ENCODE assay signal across 20 cellular contexts in genomic region chr4:147396105-147396504, GRCh38.
DNase-seq lines count a peak whose midpoint lies in the region; ATAC-seq, FAIRE-seq and TF ChIP-seq lines count a peak whose summit lies in the region.
"Had no signal": no experiment of that assay in that cellular context is flagged by ENCODE, and none has a peak within 500 bp of the region (broad histone marks: within the 10 kb centered on the region; RNA-seq: fewer than 3 reads in every experiment).

No MANE protein-coding gene starts in this region.

- TF ChIP-seq POLR2A in HepG2 (IDR thresholded peaks at IDR 0.05; ENCODE audit: insufficient read depth in 1 of 2, low read depth in 2 of 2, low read length in 2 of 2) (no peak), right lobe of liver (IDR thresholded peaks at IDR 0.05) (no peak), Peyer's patch (IDR thresholded peaks at IDR 0.05) (no peak)

- TF ChIP-seq EP300 in HepG2 (IDR thresholded peaks at IDR 0.05; ENCODE audit: low read depth in 2 of 2, low read length in 2 of 2) (no peak), HepG2 (CRISPR knock-in tag; IDR thresholded peaks at IDR 0.05; ENCODE audit: borderline replicate concordance) (no peak)

- in situ Hi-C loops in HepG2 (cut with HindIII; ENCODE audit: extremely low pct_ligation_motif_present, low pct_unique_long_range_greater_than_20kb): no loop called here

- TF ChIP-seq RAD21 in HepG2 (CRISPR knock-in tag; IDR thresholded peaks at IDR 0.05): no peak

- H3K79me2 ChIP-seq in HepG2 (ENCODE audit: insufficient read depth, low read length) (no peaks in the 10 kb centered on the region), hepatocyte (no peaks in the 10 kb centered on the region)

- no peak overlapping the region for H3K9ac ChIP-seq in HepG2 (ENCODE audit: insufficient read depth, low read depth, low read length)
- H3K9ac ChIP-seq: BLaER1 had no signal

- no peak overlapping the region for H3K4me2 ChIP-seq in HepG2 (ENCODE audit: low read depth, low read length)
- peak overlapping the region; percentile 20 for H3K4me2 ChIP-seq in hepatocyte
- H3K4me2 ChIP-seq: BLaER1, GM23338 had no signal

- DNase-seq in HepG2 (ENCODE audit: low spot score): no peak
- DNase-seq in right lobe of liver: no peak
- peak; percentile 13 for DNase-seq in hepatocyte (ENCODE audit: low spot score)
- DNase-seq in myocyte (ENCODE audit: low read depth): peak; percentile 54
- DNase-seq in Peyer's patch: no peak
- DNase-seq in SK-N-DZ (ENCODE audit: low spot score): no peak
- DNase-seq in DMS114 treated with DMSO at 0.1 percent for 48 hours (lab: John Stamatoyannopoulos, UW; ENCODE audit: unreplicated experiment): no peak
- DNase-seq: Caco-2; CD4-positive, CD25-positive, alpha-beta regulatory T cell; CD8-positive, alpha-beta T cell; DND-41; H9 had no signal

- CTCF ChIA-PET in HepG2 (lab: Yijun Ruan, JAX; ENCODE audit: low intra/inter-chr PET ratio, low total read pairs): no interaction called here

- TF ChIP-seq CTCF in HepG2 (CRISPR knock-in tag; IDR thresholded peaks at IDR 0.05): no peak
- no peak for TF ChIP-seq CTCF in right lobe of liver (IDR thresholded peaks at IDR 0.05)
- TF ChIP-seq CTCF in hepatocyte (IDR thresholded peaks at IDR 0.05; ENCODE audit: poor library complexity): no peak
- TF ChIP-seq CTCF in Peyer's patch (IDR thresholded peaks at IDR 0.05): no peak

- peaks cover 11% of the 10 kb centered on the region; the same call in 1 of the 2 replicates for H3K4me1 ChIP-seq in HepG2 (ENCODE audit: insufficient read depth, low read length)
- H3K4me1 ChIP-seq in right lobe of liver: no peaks in the 10 kb centered on the region
- H3K4me1 ChIP-seq in hepatocyte (ENCODE audit: insufficient read depth): no peaks in the 10 kb centered on the region
- H3K4me1 ChIP-seq in Peyer's patch: no peaks in the 10 kb centered on the region
- H3K4me1 ChIP-seq: BLaER1, Caco-2 had no signal

- H3K36me3 ChIP-seq in HepG2 (replicated peaks in 1 of 2; ENCODE audit: control insufficient read depth in 1 of 2, insufficient read depth in 2 of 2, low read length in 2 of 2) (no peaks in the 10 kb centered on the region), right lobe of liver (no peaks in the 10 kb centered on the region), hepatocyte (replicated peaks; ENCODE audit: insufficient read depth, low read depth) (no peaks in the 10 kb centered on the region), Peyer's patch (no peaks in the 10 kb centered on the region)
- H3K36me3 ChIP-seq: BLaER1 had no signal

- no peak overlapping the region for H3K4me3 ChIP-seq in HepG2 (replicated peaks in 1 of 3; ENCODE audit: insufficient read depth in 1 of 3, low read depth in 2 of 3, low read length in 3 of 3)
- no peak overlapping the region for H3K4me3 ChIP-seq in right lobe of liver
- no peak overlapping the region for H3K4me3 ChIP-seq in hepatocyte
- H3K4me3 ChIP-seq in Peyer's patch: no peak overlapping the region
- H3K4me3 ChIP-seq: BLaER1, GM23338 had no signal

- H4K20me1 ChIP-seq in HepG2 (ENCODE audit: insufficient read depth, low read length) (no peaks in the 10 kb centered on the region), hepatocyte (ENCODE audit: insufficient read depth, poor library complexity, severe bottlenecking) (no peaks in the 10 kb centered on the region)
- H4K20me1 ChIP-seq: BLaER1 had no signal

- POLR2A ChIA-PET in HepG2 (lab: Yijun Ruan, JAX): no interaction called here

- 0% methylated on average over 1 of the region's 1 CpG for WGBS in HepG2 (ENCODE audit: low lambda C conversion rate)
- 33% methylated on average over 1 of the region's 1 CpG for WGBS in right lobe of liver (ENCODE audit: insufficient coverage, low coverage, low lambda C conversion rate, missing lambda C conversion rate)
- 68% methylated on average over 1 of the region's 1 CpG for WGBS in hepatocyte (ENCODE audit: low lambda C conversion rate, missing lambda C conversion rate)

- H3K27me3 ChIP-seq in HepG2 (ENCODE audit: control insufficient read depth in 1 of 2, insufficient read depth in 2 of 2, low read length in 2 of 2) (no peaks in the 10 kb centered on the region), right lobe of liver (no peaks in the 10 kb centered on the region), hepatocyte (no peaks in the 10 kb centered on the region), Peyer's patch (no peaks in the 10 kb centered on the region)
- H3K27me3 ChIP-seq: BLaER1 had no signal

- no peaks in the 10 kb centered on the region for H3K9me2 ChIP-seq in hepatocyte (replicated peaks; ENCODE audit: insufficient read depth)

- intact Hi-C loops in HepG2 (cut with micrococcal nuclease; ENCODE audit: unreplicated experiment): no loop called here
- intact Hi-C loops in right lobe of liver (cut with DNase I): no loop called here

- ATAC-seq in HepG2: no peak
- no peak for ATAC-seq in right lobe of liver
- no peak for ATAC-seq in HG02938 (IDR thresholded peaks at IDR 0.05; ENCODE audit: unreplicated experiment)
- ATAC-seq: CD8-positive, alpha-beta T cell; GM23338; HCT116 had no signal

- H2AFZ ChIP-seq in HepG2 (ENCODE audit: low read length): no peak overlapping the region
- peak overlapping the region; percentile 28 for H2AFZ ChIP-seq in hepatocyte
- H2AFZ ChIP-seq: GM23338 had no signal

- H3K27ac ChIP-seq in HepG2 (ENCODE audit: extremely low read length, insufficient read depth, low read length) (no peak overlapping the region), right lobe of liver (no peak overlapping the region), hepatocyte (peak overlapping the region; percentile 68), Peyer's patch (no peak overlapping the region)
- H3K27ac ChIP-seq: 22Rv1, BLaER1, C4-2B had no signal

- no peak for FAIRE-seq in HepG2 (lab: Jason Lieb, UNC)
- FAIRE-seq: A204.1, G401.6 had no signal

- H3K9me3 ChIP-seq in HepG2 (ENCODE audit: low read length) (peaks cover 4% of the 10 kb centered on the region; the same call in 1 of the 2 replicates), right lobe of liver (no peaks in the 10 kb centered on the region), hepatocyte (ENCODE audit: low read depth) (no peaks in the 10 kb centered on the region), Peyer's patch (no peaks in the 10 kb centered on the region)
- H3K9me3 ChIP-seq: BLaER1, Caco-2 had no signal

- BruUV-seq in HepG2 (replicated peaks; lab: Mats Ljungman, UMichigan): no TSS peak

TF ChIP-seq in HepG2, 621 proteins besides CTCF, POLR2A, EP300 and RAD21 (continues in another document):
- TF ChIP-seq ZHX2 (IDR thresholded peaks at IDR 0.05; ENCODE audit: low read depth) (no peak), ZHX2 (CRISPR knock-in tag; IDR thresholded peaks at IDR 0.05; ENCODE audit: borderline replicate concordance) (no peak), RBAK (CRISPR knock-in tag; IDR thresholded peaks at IDR 0.05) (no peak), ZNF597 (CRISPR knock-in tag; IDR thresholded peaks at IDR 0.05) (no peak), REPIN1 (CRISPR knock-in tag; IDR thresholded peaks at IDR 0.05; ENCODE audit: borderline replicate concordance, low read depth) (no peak), SALL2 (CRISPR knock-in tag; IDR thresholded peaks at IDR 0.05) (no peak), HNF4A (CRISPR knock-in tag; IDR thresholded peaks at IDR 0.05) (peak; percentile 63), ZNF564 (CRISPR knock-in tag; IDR thresholded peaks at IDR 0.05) (peak; percentile 59; the same call in 1 of the 2 replicates)

Comparison
In these comparisons a context has a peak if more than half of its experiments do, and no peak if none do; other contexts are left out.
1. DNase-seq: peak in hepatocyte (single experiment) and myocyte (single experiment); none in HepG2 (single experiment), right lobe of liver (0 of 3), Peyer's patch (0 of 3), SK-N-DZ (single experiment) and DMS114 treated with DMSO at 0.1 percent for 48 hours (single experiment).